ENCODE assay signal across 32 cellular contexts in genomic region chr5:146564036-146564762, GRCh38. TPM values are rescaled to one million over a fixed set of nuclear protein-coding genes. Genes with fewer than 3 reads are reported as not detected.
A peak's percentile ranks its signal among the peaks of the same experiment; 100 is the strongest.
DNase-seq lines count a peak whose midpoint lies in the region; ATAC-seq, FAIRE-seq and TF ChIP-seq lines count a peak whose summit lies in the region.
"Had no signal": no experiment of that assay in that cellular context is flagged by ENCODE, and none has a peak within 500 bp of the region (broad histone marks: within the 10 kb centered on the region; RNA-seq: fewer than 3 reads in every experiment).

No MANE protein-coding gene starts in this region.

- no peak overlapping the region for H3K4me2 ChIP-seq in Karpas-422 (ENCODE audit: low read depth, low read length, poor library complexity, severe bottlenecking)

- ATAC-seq in RWPE2 (ENCODE audit: low read depth) (peak; percentile 47), HG03439 (IDR thresholded peaks at IDR 0.05; ENCODE audit: unreplicated experiment) (no peak), HG02852 (IDR thresholded peaks at IDR 0.05; ENCODE audit: unreplicated experiment) (no peak)
- ATAC-seq: activated naive CD4-positive, alpha-beta T cell treated with anti-CD3 and anti-CD28 coated beads, Interleukin-2, amount 50 U/mL, for 72 hours; activated T-helper 17 cell treated with anti-CD3 and anti-CD28 coated beads, Interleukin-2, amount 50 U/mL, for 72 hours; stimulated activated naive CD8-positive, alpha-beta T cell treated with anti-CD3 and anti-CD28 coated beads, Interleukin-15, Interleukin-2, amounts not matched to agents 100 U/mL and 50 U/mL, for 24 hours; WTC11 had no signal

- H3K9ac ChIP-seq in Karpas-422 (ENCODE audit: low read length), result no peak overlapping the region

- H3K27me3 ChIP-seq in RWPE2 (ENCODE audit: insufficient read depth, poor library complexity, severe bottlenecking), result no peaks in the 10 kb centered on the region
- H3K27me3 ChIP-seq in Karpas-422 (ENCODE audit: low read length), result no peaks in the 10 kb centered on the region
- H3K27me3 ChIP-seq: ascending aorta, BE2C, tibial nerve had no signal

- H4K20me1 ChIP-seq in Karpas-422 (ENCODE audit: insufficient read depth, low read depth, low read length), result no peaks in the 10 kb centered on the region

- H3K36me3 ChIP-seq in RWPE2 (ENCODE audit: low read depth) (no peaks in the 10 kb centered on the region), Karpas-422 (ENCODE audit: insufficient read depth, low read length) (no peaks in the 10 kb centered on the region)
- H3K36me3 ChIP-seq: ascending aorta, BE2C, tibial nerve had no signal

- H3K9me3 ChIP-seq in RWPE2 (ENCODE audit: severe bottlenecking), result no peaks in the 10 kb centered on the region
- H3K9me3 ChIP-seq in Karpas-422 (ENCODE audit: low read length), result no peaks in the 10 kb centered on the region
- H3K9me3 ChIP-seq: ascending aorta, BE2C, tibial nerve had no signal

- no peak for FAIRE-seq in urothelium cell line (lab: Jason Lieb, UNC)
- FAIRE-seq: A204.1, GM18507, H54, kidney, RCC 7860 had no signal

- DNase-seq in NCI-H2081 (lab: John Stamatoyannopoulos, UW) (peak; percentile 1 to 2), NCI-H2081 treated with DMSO at 0.1 percent for 48 hours (lab: John Stamatoyannopoulos, UW) (no peak), RWPE2 (ENCODE audit: low spot score) (no peak), globus pallidus (ENCODE audit: low spot score) (peak; percentile 20), urothelium cell line (ENCODE audit: low spot score) (peak; percentile 40), Karpas-422 (no peak)
- DNase-seq: BE2C; cerebellar nuclear complex; foreskin fibroblast; KBM-7; kidney; naive B cell; NCI-H2107; NCI-H510A treated with DMSO at 0.1 percent for 48 hours; NK-92 treated with Interleukin-12 subunit alpha and Interleukin-12 subunit beta, amount 100 ng/mL, for 24 hours; stimulated activated CD4-positive, alpha-beta T cell treated with anti-CD3 and anti-CD28 coated beads, Interleukin-12 subunit alpha, Interleukin-12 subunit beta, amount 100 ng/mL, for 4 hours; stimulated activated CD4-positive, alpha-beta T cell treated with anti-CD3 and anti-CD28 coated beads, Interleukin-4, amount 100 ng/mL, for 4 hours; stimulated activated naive CD8-positive, alpha-beta T cell treated with anti-CD3 and anti-CD28 coated beads, Interleukin-15, Interleukin-2, amounts not matched to agents 100 U/mL and 50 U/mL, for 24 hours had no signal

- H3K27ac ChIP-seq in RWPE2 (ENCODE audit: poor library complexity, severe bottlenecking) (no peak overlapping the region), Karpas-422 (ENCODE audit: low read length) (no peak overlapping the region)
- H3K27ac ChIP-seq: ascending aorta, SK-N-MC, tibial nerve had no signal

- H3K9me2 ChIP-seq in Karpas-422 (replicated peaks; ENCODE audit: insufficient read depth, low read length), result no peaks in the 10 kb centered on the region

- no peaks in the 10 kb centered on the region for H3K79me2 ChIP-seq in Karpas-422 (ENCODE audit: low read length)

- no peak overlapping the region for H3K4me3 ChIP-seq in RWPE2 (ENCODE audit: severe bottlenecking)
- no peak overlapping the region for H3K4me3 ChIP-seq in Karpas-422 (ENCODE audit: low read length)
- H3K4me3 ChIP-seq: ascending aorta, SK-N-MC, tibial nerve had no signal

- TF ChIP-seq CTCF in RWPE2 (IDR thresholded peaks at IDR 0.05; ENCODE audit: poor library complexity, severe bottlenecking), result no peak

- H3K4me1 ChIP-seq in RWPE2 (ENCODE audit: insufficient read depth, poor library complexity, severe bottlenecking), result no peaks in the 10 kb centered on the region
- no peaks in the 10 kb centered on the region for H3K4me1 ChIP-seq in Karpas-422 (ENCODE audit: low read length)

- H2AFZ ChIP-seq in Karpas-422 (ENCODE audit: low read length), result no peak overlapping the region

RNA-seq across cellular contexts. Expression of gene GPR151, which starts 48.2 kb away (rescaled TPM):
- not detected in 2 replicates for total RNA-seq in Karpas-422 (2014; rRNA removed; shearing (Covaris generic); ENCODE audit: low replicate concordance)
- total RNA-seq: activated naive CD4-positive, alpha-beta T cell treated with anti-CD3 and anti-CD28 coated beads, Interleukin-2, amount 50 U/mL, for 72 hours; activated T-helper 17 cell treated with anti-CD3 and anti-CD28 coated beads, Interleukin-2, amount 50 U/mL, for 72 hours; ascending aorta; kidney; lung microvascular endothelial cell; omental fat pad; tibial nerve; WTC11 had no signal

Comparison
In these comparisons a context has a peak if more than half of its experiments do, and no peak if none do; other contexts are left out.
1. DNase-seq: peak in NCI-H2081 (2 of 2), globus pallidus (single experiment) and urothelium cell line (single experiment); none in NCI-H2081 treated with DMSO at 0.1 percent for 48 hours (single experiment), RWPE2 (single experiment) and Karpas-422 (single experiment).